In genomic region chr4:8591626-8592365, GRCh38 we compare ENCODE assay signal across 26 cellular contexts. TPM values are rescaled to one million over a fixed set of nuclear protein-coding genes. Genes with fewer than 3 reads are reported as not detected.
A peak's percentile ranks its signal among the peaks of the same experiment; 100 is the strongest.
DNase-seq lines count a peak whose midpoint lies in the region; TF ChIP-seq lines count a peak whose summit lies in the region.
"Had no signal": no experiment of that assay in that cellular context is flagged by ENCODE, and none has a peak within 500 bp of the region (broad histone marks: within the 10 kb centered on the region; RNA-seq: fewer than 3 reads in every experiment).

No MANE protein-coding gene starts in this region.

- peak overlapping the region; percentile 34 for H2BK15ac ChIP-seq in neuronal stem cell (ENCODE audit: low read length)

- TF ChIP-seq POLR2A in lower leg skin (IDR thresholded peaks at IDR 0.05): no peak

- peak overlapping the region; percentile 90 for H3K4me2 ChIP-seq in neuronal stem cell (ENCODE audit: insufficient read depth, low read length, poor library complexity, severe bottlenecking)
- H3K4me2 ChIP-seq: PC-9 had no signal

- peak overlapping the region; percentile 88 for H2BK12ac ChIP-seq in neuronal stem cell (ENCODE audit: low read length)

- peaks cover 0 to 2% of the 10 kb centered on the region in 2 donors for H3K9me3 ChIP-seq in neuronal stem cell (replicated peaks in 1 of 2; ENCODE audit: control insufficient read depth in 2 of 2, insufficient read depth in 1 of 2, low read depth in 1 of 2, low read length in 2 of 2)
- H3K9me3 ChIP-seq: adrenal gland, mucosa of descending colon, upper lobe of right lung had no signal

- no peak for TF ChIP-seq CTCF in foreskin fibroblast (IDR thresholded peaks at IDR 0.05; ENCODE audit: low read depth, low read length)
- no peak for TF ChIP-seq CTCF in lower leg skin (IDR thresholded peaks at IDR 0.05)

- no peak overlapping the region for H4K91ac ChIP-seq in neuronal stem cell (ENCODE audit: low read depth, low read length, poor library complexity)

- H2AFZ ChIP-seq in neuronal stem cell (ENCODE audit: low read length): no peak overlapping the region
- H2AFZ ChIP-seq: PC-9 had no signal

- no peak overlapping the region for H3K14ac ChIP-seq in neuronal stem cell (ENCODE audit: low read length)

- no peaks in the 10 kb centered on the region for H3K36me3 ChIP-seq in neuronal stem cell (replicated peaks in 1 of 2; ENCODE audit: control insufficient read depth in 2 of 2, insufficient read depth in 2 of 2, low read length in 2 of 2)
- H3K36me3 ChIP-seq: adrenal gland, upper lobe of right lung had no signal

- H3K79me1 ChIP-seq in neuronal stem cell (ENCODE audit: low read depth, low read length): no peaks in the 10 kb centered on the region

- peak overlapping the region; percentile 58 for H3K23ac ChIP-seq in neuronal stem cell (ENCODE audit: low read depth, low read length, poor library complexity)

- no CpG with 5 or more reads among the region's 15 CpGs for WGBS in neuronal stem cell (ENCODE audit: extremely low coverage in 2 of 2, insufficient read length in 2 of 2, insufficient replicate concordance in 1 of 2), 2 donors
- 73 to 82% methylated on average over 15 of the region's 15 CpGs for WGBS in lower leg skin, 2 donors

- peak overlapping the region; percentile 79 to 80 for H3K4me3 ChIP-seq in foreskin fibroblast (ENCODE audit: low read depth in 1 of 2, low read length in 2 of 2)
- peak overlapping the region in 1 of 2 donors; percentile 36 for H3K4me3 ChIP-seq in neuronal stem cell (ENCODE audit: low read length in 2 of 2)
- no peak overlapping the region for H3K4me3 ChIP-seq in lower leg skin (ENCODE audit: low read depth, poor library complexity, severe bottlenecking)
- H3K4me3 ChIP-seq: mucosa of descending colon, PC-9 had no signal

- H3K4ac ChIP-seq in neuronal stem cell (ENCODE audit: low read length): no peak overlapping the region

- peaks cover 0 to 63% (median 13%) of the 10 kb centered on the region in 3 experiments for H3K27me3 ChIP-seq in neuronal stem cell (ENCODE audit: control insufficient read depth in 3 of 3, insufficient read depth in 3 of 3, low read depth in 1 of 3, low read length in 3 of 3)

- peaks cover 0 to 34% of the 10 kb centered on the region in 2 donors for H3K4me1 ChIP-seq in neuronal stem cell (ENCODE audit: control insufficient read depth in 2 of 2, insufficient read depth in 1 of 2, low read depth in 1 of 2, low read length in 2 of 2)
- H3K4me1 ChIP-seq: adrenal gland, upper lobe of right lung had no signal

- no peak overlapping the region for H4K8ac ChIP-seq in neuronal stem cell (ENCODE audit: low read depth, low read length)

- no peak overlapping the region for H2BK120ac ChIP-seq in neuronal stem cell (ENCODE audit: low read depth, low read length)

- H2BK5ac ChIP-seq in neuronal stem cell (ENCODE audit: low read length): peak overlapping the region; percentile 76

- H3K18ac ChIP-seq in neuronal stem cell (ENCODE audit: low read length): peak overlapping the region; percentile 66

- H3K27ac ChIP-seq in neuronal stem cell (replicated peaks; ENCODE audit: low read length): no peak overlapping the region
- H3K27ac ChIP-seq: 22Rv1, adrenal gland, PC-9, upper lobe of right lung had no signal

- H2AK5ac ChIP-seq in neuronal stem cell (ENCODE audit: low read depth, low read length): peak overlapping the region; percentile 72

- DNase-seq in DMS 273 (lab: John Stamatoyannopoulos, UW; ENCODE audit: unreplicated experiment) (peak; percentile 21), DMS 273 treated with DMSO at 0.1 percent for 48 hours (lab: John Stamatoyannopoulos, UW) (no peak), NCI-H69 (lab: John Stamatoyannopoulos, UW) (peak; percentile 12), foreskin fibroblast (no peak), neuronal stem cell (ENCODE audit: low spot score) (no peak), lower leg skin (ENCODE audit: low spot score in 2 of 2) (no peak), medulla oblongata (ENCODE audit: extremely low spot score) (no peak)
- no peak for DNase-seq in activated CD4-positive, alpha-beta T cell treated with anti-CD3 and anti-CD28 coated beads, Interleukin-2, amount 50 U/mL, for 1 hour
- DNase-seq: activated CD8-positive, alpha-beta memory T cell treated with anti-CD3 and anti-CD28 coated beads, Interleukin-2, amount 50 U/mL, for 4 hours; adrenal gland; dorsolateral prefrontal cortex; foreskin melanocyte; NCI-H1436; NCI-H82; occipital lobe; PC-9; stimulated activated CD4-positive, alpha-beta T cell treated with anti-CD3 and anti-CD28 coated beads, Interleukin-12 subunit alpha, Interleukin-12 subunit beta, amount 100 ng/mL, for 4 hours; T-helper 17 cell; upper lobe of right lung had no signal

- H3K9ac ChIP-seq in neuronal stem cell (ENCODE audit: low read depth, low read length, poor library complexity): no peak overlapping the region

- intact Hi-C loops in lower leg skin (cut with DNase I; ENCODE audit: low total_unique reads): no loop called here

RNA-seq across cellular contexts. Expression of gene CPZ, which starts 0.8 kb away (rescaled TPM):
- 6.7 TPM for polyA plus RNA-seq in neuronal stem cell (2013, experiment 1 of 2)
- 6.7 TPM for polyA plus RNA-seq in neuronal stem cell (2013, experiment 2 of 2)
- total RNA-seq in lower leg skin: 10 to 100 TPM in 1 of 4 donors, under 1 TPM in 1, not detected in 2; 0.91 to 10.2 TPM
- total RNA-seq: SK-MEL-5, T-helper 17 cell had no signal
- polyA plus RNA-seq: IgD-negative memory B cell had no signal

RNA-seq across cellular contexts. Expression of gene GPR78, which starts 11.6 kb away (rescaled TPM):
- 0.22 TPM for polyA plus RNA-seq in neuronal stem cell (2013, experiment 1 of 2)
- polyA plus RNA-seq in neuronal stem cell (2013, experiment 2 of 2): 0.15 TPM
- total RNA-seq in lower leg skin: not detected
- total RNA-seq: Daoy, epithelial cell of proximal tubule, occipital lobe, renal cortical epithelial cell, SK-MEL-5, T-helper 17 cell had no signal
- polyA plus RNA-seq: IgD-negative memory B cell had no signal

Comparison
In these comparisons a context has a peak if more than half of its experiments do, and no peak if none do; other contexts are left out.
1. DNase-seq: peak in DMS 273 (single experiment) and NCI-H69 (single experiment); none in DMS 273 treated with DMSO at 0.1 percent for 48 hours (single experiment), foreskin fibroblast (0 of 2), neuronal stem cell (single experiment), activated CD4-positive, alpha-beta T cell treated with anti-CD3 and anti-CD28 coated beads, Interleukin-2, amount 50 U/mL, for 1 hour (single experiment), lower leg skin (0 of 2) and medulla oblongata (single experiment).